In the genomic region with DNA sequence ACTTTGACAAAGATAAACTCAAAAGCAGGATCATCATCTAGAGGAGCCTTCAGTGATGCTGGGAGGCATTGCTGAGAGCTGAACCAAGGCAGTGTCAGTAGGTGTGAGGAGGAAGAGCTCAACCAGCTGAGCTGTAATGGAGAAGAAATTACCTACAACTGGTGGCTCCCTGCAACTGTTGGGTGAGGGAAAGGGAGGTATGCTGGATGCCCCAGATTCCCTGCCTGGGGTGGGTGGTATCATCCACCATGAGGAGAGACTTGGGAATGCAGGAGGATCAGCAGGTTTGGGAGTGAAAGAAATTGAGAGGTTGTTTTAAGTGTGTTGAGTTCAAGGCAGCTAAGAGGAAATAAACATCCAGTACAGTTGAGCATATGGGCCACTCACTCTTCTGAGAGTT, we compare ENCODE assay signal across 13 cellular contexts.
"Had no signal": no experiment of that assay in that cellular context is flagged by ENCODE, and none has a peak within 500 bp of the region (broad histone marks: within the 10 kb centered on the region; RNA-seq: fewer than 3 reads in every experiment).

No MANE protein-coding gene starts in this region.

- H3K4me3 Mint-ChIP-seq: effector memory CD8-positive, alpha-beta T cell; natural killer cell treated with Interleukin-12 subunit alpha and Interleukin-12 subunit beta and Interleukin-15 and Interleukin-18, amount 100 ng/mL, for 72 hours; T-helper 2 cell treated with Interferon-gamma antibody and Interleukin-4, amounts not matched to agents 5 μg/mL and 100 μg/mL, for 36 hours had no signal

- H3K9me3 ChIP-seq: suprapubic skin, upper lobe of left lung had no signal

- H3K4me3 ChIP-seq: suprapubic skin, upper lobe of left lung had no signal

- H3K9me3 Mint-ChIP-seq: effector memory CD8-positive, alpha-beta T cell had no signal

- H3K27ac ChIP-seq: suprapubic skin, upper lobe of left lung had no signal

- H3K27me3 Mint-ChIP-seq: effector memory CD8-positive, alpha-beta T cell; natural killer cell treated with Interleukin-12 subunit alpha and Interleukin-12 subunit beta and Interleukin-15 and Interleukin-18, amount 100 ng/mL, for 72 hours; progenitor cell of endocrine pancreas had no signal

- H3K27ac Mint-ChIP-seq: effector memory CD8-positive, alpha-beta T cell; natural killer cell treated with Interleukin-12 subunit alpha and Interleukin-12 subunit beta and Interleukin-15 and Interleukin-18, amount 100 ng/mL, for 72 hours; progenitor cell of endocrine pancreas; T-helper 2 cell treated with Interferon-gamma antibody and Interleukin-4, amounts not matched to agents 5 μg/mL and 100 μg/mL, for 36 hours had no signal

- DNase-seq: activated CD4-positive, alpha-beta T cell treated with anti-CD3 and anti-CD28 coated beads, Interleukin-2, amount 50 U/mL, for 1 hour; activated naive CD4-positive, alpha-beta T cell; anterior cingulate cortex; effector memory CD8-positive, alpha-beta T cell; left ventricle myocardium superior; nucleus accumbens; right cardiac atrium; stimulated activated naive CD8-positive, alpha-beta T cell treated with anti-CD3 and anti-CD28 coated beads, Interleukin-15, Interleukin-2, amounts not matched to agents 100 U/mL and 50 U/mL, for 24 hours; upper lobe of left lung had no signal

- H3K27me3 ChIP-seq: suprapubic skin, upper lobe of left lung had no signal

- H3K36me3 ChIP-seq: suprapubic skin had no signal

- ATAC-seq: effector memory CD8-positive, alpha-beta T cell; natural killer cell treated with Interleukin-12 subunit alpha and Interleukin-12 subunit beta and Interleukin-15 and Interleukin-18, amount 100 ng/mL, for 72 hours; right cardiac atrium; stimulated activated naive CD8-positive, alpha-beta T cell treated with anti-CD3 and anti-CD28 coated beads, Interleukin-15, Interleukin-2, amounts not matched to agents 100 U/mL and 50 U/mL, for 24 hours had no signal

- H3K4me1 ChIP-seq: upper lobe of left lung had no signal
